In the genomic region with DNA sequence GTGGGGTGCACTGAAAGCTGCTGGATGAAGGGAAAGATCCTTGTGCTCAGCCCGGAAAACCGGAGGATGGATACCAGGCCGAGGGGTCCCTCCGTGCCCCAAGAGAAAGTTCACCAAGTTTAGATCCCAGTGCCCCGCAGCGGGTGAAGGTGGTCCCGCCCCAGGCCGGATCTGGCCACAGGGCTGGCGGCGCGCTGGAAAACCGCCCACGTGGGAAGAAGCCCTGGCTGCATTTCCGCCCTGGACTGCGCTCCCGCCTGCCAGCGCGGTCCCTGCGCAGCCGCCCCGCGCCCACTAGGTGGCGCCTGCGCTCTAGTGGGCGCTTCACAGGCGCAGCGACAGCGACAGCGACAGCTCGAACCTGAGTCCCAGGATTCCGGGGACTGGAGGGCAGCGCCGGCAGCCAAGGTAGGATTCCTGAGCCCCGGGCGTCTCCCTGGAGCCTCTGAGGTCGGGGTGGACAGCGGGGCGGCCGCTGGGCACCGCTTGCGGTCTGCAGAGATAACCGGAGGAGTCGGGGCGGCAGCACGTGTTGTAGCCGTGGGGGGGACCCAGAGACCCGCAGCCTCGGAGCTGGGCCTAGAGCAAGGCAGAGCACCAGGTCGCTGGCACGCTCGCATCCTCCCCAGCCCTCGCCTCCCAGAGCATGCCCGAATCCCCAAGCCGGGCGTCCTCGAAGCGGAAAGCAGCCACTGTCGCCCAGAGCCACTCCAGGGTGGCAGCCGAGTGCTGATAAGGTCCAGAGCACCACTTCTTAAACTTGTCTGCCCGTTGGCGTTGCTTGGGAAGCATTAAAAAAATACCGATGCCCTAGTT, we compare ENCODE assay signal across 1 cellular context.
A peak's percentile ranks its signal among the peaks of the same experiment; 100 is the strongest.
TF ChIP-seq lines count a peak whose summit lies in the region.

TSS of gene CHD9 (plus strand) at position 322 of the 816 bp plus-strand sequence. CDS start 101,099 bp downstream, outside the sequence.

TF ChIP-seq in HepG2, 621 proteins besides CTCF, POLR2A, EP300 and RAD21 (continued from another document):
- TF ChIP-seq, protein P1, sequence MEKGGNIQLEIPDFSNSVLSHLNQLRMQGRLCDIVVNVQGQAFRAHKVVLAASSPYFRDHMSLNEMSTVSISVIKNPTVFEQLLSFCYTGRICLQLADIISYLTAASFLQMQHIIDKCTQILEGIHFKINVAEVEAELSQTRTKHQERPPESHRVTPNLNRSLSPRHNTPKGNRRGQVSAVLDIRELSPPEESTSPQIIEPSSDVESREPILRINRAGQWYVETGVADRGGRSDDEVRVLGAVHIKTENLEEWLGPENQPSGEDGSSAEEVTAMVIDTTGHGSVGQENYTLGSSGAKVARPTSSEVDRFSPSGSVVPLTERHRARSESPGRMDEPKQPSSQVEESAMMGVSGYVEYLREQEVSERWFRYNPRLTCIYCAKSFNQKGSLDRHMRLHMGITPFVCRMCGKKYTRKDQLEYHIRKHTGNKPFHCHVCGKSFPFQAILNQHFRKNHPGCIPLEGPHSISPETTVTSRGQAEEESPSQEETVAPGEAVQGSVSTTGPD (CRISPR knock-in tag; IDR thresholded peaks at IDR 0.05), result no peak; the same call in 1 of the 2 replicates
- no peak for TF ChIP-seq KDM1A (CRISPR knock-in tag; IDR thresholded peaks at IDR 0.05)
- TF ChIP-seq ZNF737 (CRISPR knock-in tag; IDR thresholded peaks at IDR 0.05; ENCODE audit: borderline replicate concordance), result peak; percentile 54; the same call in 1 of the 2 replicates
